In the genomic region with DNA sequence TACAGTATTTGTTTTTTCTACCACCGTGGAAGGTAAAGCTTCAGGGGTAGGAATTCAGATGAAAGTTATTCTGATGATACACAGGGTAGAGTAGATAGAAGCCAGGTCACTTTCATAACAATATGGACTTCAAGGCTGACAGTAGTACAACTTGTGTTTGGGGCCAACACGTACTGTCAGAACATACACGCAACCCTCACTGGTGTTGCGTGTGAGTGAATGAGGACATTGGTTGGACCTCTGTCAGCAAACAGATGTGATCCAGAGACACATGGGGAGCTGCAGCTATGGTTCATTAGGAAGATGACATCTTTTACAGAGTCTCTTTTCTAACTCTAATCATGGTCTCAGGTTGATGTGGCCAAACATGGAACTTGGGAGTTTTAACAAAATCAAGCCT, we compare ENCODE assay signal across 1 cellular context.
TF ChIP-seq lines count a peak whose summit lies in the region.

No MANE protein-coding gene starts in this region.

TF ChIP-seq in IMR-90, 13 proteins besides CTCF, POLR2A, EP300 and RAD21:
- TF ChIP-seq MXI1 (IDR thresholded peaks at IDR 0.05; ENCODE audit: borderline replicate concordance, low read depth, low read length): no peak
- TF ChIP-seq RFX5 (IDR thresholded peaks at IDR 0.05; ENCODE audit: low read depth, low read length): no peak
- no peak for TF ChIP-seq BHLHE40 (IDR thresholded peaks at IDR 0.05; ENCODE audit: low read depth, low read length)
- no peak for TF ChIP-seq NFE2L2 (IDR thresholded peaks at IDR 0.05; ENCODE audit: low read depth, low read length)
- TF ChIP-seq FOS (IDR thresholded peaks at IDR 0.05; ENCODE audit: low read depth, low read length): no peak
- TF ChIP-seq MAZ (IDR thresholded peaks at IDR 0.05; ENCODE audit: borderline replicate concordance, low read depth, low read length): no peak
TF ChIP-seq in IMR-90: peak in this region for 0.
